In the genomic region with DNA sequence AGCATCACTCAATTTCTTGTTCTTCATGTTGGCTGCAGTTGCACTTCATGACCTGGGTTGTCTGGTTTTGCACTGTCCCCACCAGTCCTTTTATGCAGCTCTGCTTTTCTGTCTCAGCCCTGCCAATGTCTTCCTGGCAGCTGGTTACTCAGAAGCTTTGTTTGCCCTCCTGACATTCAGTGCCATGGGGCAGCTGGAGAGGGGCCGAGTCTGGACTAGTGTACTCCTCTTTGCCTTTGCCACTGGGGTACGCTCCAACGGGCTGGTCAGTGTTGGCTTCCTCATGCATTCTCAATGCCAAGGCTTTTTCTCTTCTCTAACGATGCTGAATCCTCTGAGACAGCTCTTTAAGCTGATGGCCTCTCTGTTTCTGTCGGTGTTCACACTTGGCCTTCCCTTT, we compare ENCODE assay signal across 12 cellular contexts.
"Had no signal": no experiment of that assay in that cellular context is flagged by ENCODE, and none has a peak within 500 bp of the region (broad histone marks: within the 10 kb centered on the region; RNA-seq: fewer than 3 reads in every experiment).

No MANE protein-coding gene starts in this region.

- H3K9me3 ChIP-seq: thyroid gland, uterus had no signal

- H3K9me3 Mint-ChIP-seq: naive B cell; stimulated activated memory B cell treated with anti-CD40 and anti-IgM and Interleukin-4, amounts not matched to agents 10 μg/mL and 1 μg/mL and 100 μg/mL, for 72 hours; T-cell had no signal

- H3K27ac ChIP-seq: parathyroid adenoma, thyroid gland, uterus had no signal

- H3K36me3 ChIP-seq: uterus had no signal

- H3K4me1 ChIP-seq: parathyroid adenoma had no signal

- H3K4me3 ChIP-seq: thyroid gland, uterus had no signal

- DNase-seq: activated CD4-positive, alpha-beta T cell treated with anti-CD3 and anti-CD28 coated beads, Interleukin-2, amount 50 U/mL, for 48 hours; activated CD4-positive, CD25-positive, alpha-beta regulatory T cell treated with anti-CD3 and anti-CD28 coated beads, Interleukin-2, amount 50 U/mL, for 72 hours; activated naive CD4-positive, alpha-beta T cell; left colon; mammary epithelial cell; naive B cell; T-cell; T1000; thyroid gland; uterus had no signal

- H3K4me3 Mint-ChIP-seq: naive B cell; stimulated activated memory B cell treated with anti-CD40 and anti-IgM and Interleukin-4, amounts not matched to agents 10 μg/mL and 1 μg/mL and 100 μg/mL, for 72 hours; T-cell had no signal

- H3K27me3 ChIP-seq: thyroid gland, uterus had no signal

- H3K27me3 Mint-ChIP-seq: naive B cell; stimulated activated memory B cell treated with anti-CD40 and anti-IgM and Interleukin-4, amounts not matched to agents 10 μg/mL and 1 μg/mL and 100 μg/mL, for 72 hours; T-cell had no signal
